In the genomic region with DNA sequence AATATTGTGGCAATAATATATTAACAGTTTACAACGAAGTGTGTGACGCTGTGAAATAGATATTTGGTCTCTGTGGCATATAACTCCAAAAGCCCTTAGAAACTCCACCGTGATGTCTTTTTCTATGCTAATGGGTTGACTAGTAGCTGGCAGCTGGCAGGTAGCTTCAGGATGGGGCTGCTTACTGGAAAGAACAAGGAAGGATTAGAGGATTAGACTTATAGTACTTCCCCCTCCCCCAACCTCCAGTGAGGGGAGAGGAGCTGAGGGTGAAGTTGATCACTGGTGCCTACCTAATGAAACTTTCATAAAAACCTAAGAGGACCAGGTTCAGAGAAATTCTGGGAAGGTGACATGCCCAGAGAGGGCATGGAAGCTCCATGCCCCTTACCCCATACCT, we compare ENCODE assay signal across 11 cellular contexts. TPM values are rescaled to one million over a fixed set of nuclear protein-coding genes. Genes with fewer than 3 reads are reported as not detected.
"Had no signal": no experiment of that assay in that cellular context is flagged by ENCODE, and none has a peak within 500 bp of the region (broad histone marks: within the 10 kb centered on the region; RNA-seq: fewer than 3 reads in every experiment).

No MANE protein-coding gene starts in this region.

- H3K9ac ChIP-seq: GM23248 had no signal

- H3K4me1 Mint-ChIP-seq: IgD-negative memory B cell had no signal

- H3K36me3 ChIP-seq: HAP-1 had no signal

- H3K4me1 ChIP-seq: HAP-1 had no signal

- H3K27ac ChIP-seq: GM23248 had no signal

- H3K4me3 Mint-ChIP-seq: HFFc6, IgD-negative memory B cell had no signal

- FAIRE-seq: HepG2, HTR-8/SVneo had no signal

- ATAC-seq: HCT116, HepG2 had no signal

- H3K27me3 Mint-ChIP-seq: IgD-negative memory B cell had no signal

- DNase-seq: GM23248, GOT3, H7, HFFc6, KG1 had no signal

- H3K9me3 ChIP-seq: HAP-1 had no signal

- H3K4me3 ChIP-seq: GM23248, HAP-1 had no signal

- H3K27ac Mint-ChIP-seq: HFFc6 had no signal

RNA-seq across cellular contexts. Expression of gene ZNF229, which starts 9.8 kb away (rescaled TPM):
- total RNA-seq: HT-29 had no signal

RNA-seq across cellular contexts. Expression of gene ZNF285, which starts 37.0 kb away (rescaled TPM):
- total RNA-seq: HT-29 had no signal
